In the genomic region with DNA sequence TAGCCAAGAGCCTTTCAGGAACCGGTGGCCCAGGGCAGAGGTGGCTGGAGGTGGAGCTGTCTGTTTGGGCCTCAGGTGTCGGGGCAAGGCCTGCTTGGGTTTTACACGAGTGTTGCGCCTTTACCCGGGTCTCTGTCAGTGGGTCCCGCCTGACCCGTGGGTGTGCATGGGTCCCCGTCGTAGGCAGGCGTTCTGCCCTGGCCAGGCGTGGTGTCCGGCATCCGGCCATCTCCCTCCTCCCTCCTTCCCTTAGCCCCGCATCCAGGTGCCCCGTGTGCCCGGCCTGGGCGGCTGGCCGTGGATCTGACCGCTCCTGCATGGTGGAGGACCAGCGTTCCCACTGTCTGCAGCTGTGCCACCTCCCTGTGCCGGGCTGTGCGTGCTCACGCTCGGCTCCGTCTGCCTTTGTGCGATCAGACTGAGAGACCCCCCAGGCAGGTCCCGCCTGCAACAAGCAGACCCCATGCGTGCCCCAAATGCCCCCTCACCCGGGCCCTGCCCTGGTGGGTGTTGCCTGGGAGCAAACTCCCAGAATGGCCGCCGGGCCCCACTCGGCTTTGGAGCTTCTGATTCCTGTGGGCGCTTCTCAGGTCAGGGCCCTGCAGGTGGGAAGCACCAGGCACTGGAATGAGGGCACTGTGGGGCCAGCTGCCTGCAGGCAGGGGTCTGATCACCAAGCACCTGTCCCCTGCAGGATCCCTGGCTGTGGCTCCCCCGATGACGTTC, we compare ENCODE assay signal across 16 cellular contexts. TPM values are rescaled to one million over a fixed set of nuclear protein-coding genes. Genes with fewer than 3 reads are reported as not detected.
A peak's percentile ranks its signal among the peaks of the same experiment; 100 is the strongest.
DNase-seq lines count a peak whose midpoint lies in the region; FAIRE-seq and TF ChIP-seq lines count a peak whose summit lies in the region.
"Had no signal": no experiment of that assay in that cellular context is flagged by ENCODE, and none has a peak within 500 bp of the region (broad histone marks: within the 10 kb centered on the region; RNA-seq: fewer than 3 reads in every experiment).

No MANE protein-coding gene starts in this region.

- TF ChIP-seq POLR2A in transverse colon (IDR thresholded peaks at IDR 0.05): no peak
- TF ChIP-seq POLR2A in prostate gland (IDR thresholded peaks at IDR 0.05): no peak

- TF ChIP-seq EP300 in transverse colon (IDR thresholded peaks at IDR 0.05; ENCODE audit: low read depth): no peak

- DNase-seq in activated CD4-positive, alpha-beta memory T cell treated with anti-CD3 and anti-CD28 coated beads for 36 hours: peak; percentile 9
- DNase-seq in activated CD4-positive, alpha-beta memory T cell treated with anti-CD3 and anti-CD28 coated beads, Interleukin-2, amount 10 ng/mL, durations not matched to agents 7 days and 5 days: no peak
- DNase-seq in SJCRH30 (peak in 1 of 2 experiments; percentile 53), iPS-NIHi7 (ENCODE audit: extremely low spot score) (peak; percentile 7), transverse colon (peak; percentile 6), prostate gland (ENCODE audit: low spot score) (no peak), KG1 (lab: John Stamatoyannopoulos, UW) (no peak), urothelium cell line (ENCODE audit: low spot score) (no peak)
- DNase-seq: 8988T; stimulated activated CD4-positive, alpha-beta T cell treated with anti-CD3 and anti-CD28 coated beads, Interleukin-4, amount 100 ng/mL, for 24 hours had no signal

- H3K4me1 ChIP-seq in SJCRH30 (peaks cover 14% of the 10 kb centered on the region), transverse colon (peaks cover under 1 to 21% (median 14%) of the 10 kb centered on the region in 4 donors), prostate gland (replicated peaks) (no peaks in the 10 kb centered on the region)
- H3K4me1 ChIP-seq: SJSA1 had no signal

- no peaks in the 10 kb centered on the region for H3K36me3 Mint-ChIP-seq in activated CD4-positive, alpha-beta memory T cell treated with anti-CD3 and anti-CD28 coated beads for 36 hours
- no peaks in the 10 kb centered on the region for H3K36me3 Mint-ChIP-seq in activated CD4-positive, alpha-beta memory T cell treated with anti-CD3 and anti-CD28 coated beads, Interleukin-2, amount 10 ng/mL, durations not matched to agents 7 days and 5 days (ENCODE audit: low read depth)

- no peak overlapping the region for H3K4me3 Mint-ChIP-seq in activated CD4-positive, alpha-beta memory T cell treated with anti-CD3 and anti-CD28 coated beads for 36 hours
- no peak overlapping the region for H3K4me3 Mint-ChIP-seq in activated CD4-positive, alpha-beta memory T cell treated with anti-CD3 and anti-CD28 coated beads, Interleukin-2, amount 10 ng/mL, durations not matched to agents 7 days and 5 days
- H3K4me3 Mint-ChIP-seq: nephron had no signal

- H3K27me3 Mint-ChIP-seq in activated CD4-positive, alpha-beta memory T cell treated with anti-CD3 and anti-CD28 coated beads for 36 hours: peaks cover 2% of the 10 kb centered on the region
- peaks cover 2% of the 10 kb centered on the region for H3K27me3 Mint-ChIP-seq in activated CD4-positive, alpha-beta memory T cell treated with anti-CD3 and anti-CD28 coated beads, Interleukin-2, amount 10 ng/mL, durations not matched to agents 7 days and 5 days

- H3K27ac ChIP-seq in SJCRH30 (peak overlapping the region; percentile 30; the same call in 1 of the 2 replicates), transverse colon (no peak overlapping the region), prostate gland (no peak overlapping the region)
- H3K27ac ChIP-seq: SJSA1, VCaP had no signal

- H3K4me3 ChIP-seq in SJCRH30 (peak overlapping the region; percentile 2; the same call in 1 of the 2 replicates), transverse colon (no peak overlapping the region), prostate gland (no peak overlapping the region)
- H3K4me3 ChIP-seq: SJSA1 had no signal

- H3K27ac Mint-ChIP-seq in activated CD4-positive, alpha-beta memory T cell treated with anti-CD3 and anti-CD28 coated beads for 36 hours: no peak overlapping the region
- H3K27ac Mint-ChIP-seq in activated CD4-positive, alpha-beta memory T cell treated with anti-CD3 and anti-CD28 coated beads, Interleukin-2, amount 10 ng/mL, durations not matched to agents 7 days and 5 days: no peak overlapping the region
- H3K27ac Mint-ChIP-seq: nephron had no signal

- 87% methylated on average over 35 of the region's 35 CpGs; no CpG with 5 or more reads in 1 of the 2 donors for WGBS in transverse colon (ENCODE audit: low coverage in 1 of 2), 2 donors
- 92% methylated on average over 35 of the region's 35 CpGs for WGBS in prostate gland

- intact Hi-C loops in activated CD4-positive, alpha-beta memory T cell treated with anti-CD3 and anti-CD28 coated beads for 36 hours (cut with micrococcal nuclease): no loop called here
- intact Hi-C loops in transverse colon (cut with DNase I; ENCODE audit: low total_unique reads) (no loop called here), prostate gland (cut with DNase I) (no loop called here)

- H3K27me3 ChIP-seq in SJCRH30 (0 out of 2 replicates have a peak, but pooled peaks cover 7% of the 10 kb centered on the region), transverse colon (no peaks in the 10 kb centered on the region), prostate gland (replicated peaks; ENCODE audit: insufficient read depth) (no peaks in the 10 kb centered on the region)

- TF ChIP-seq CTCF in transverse colon (IDR thresholded peaks at IDR 0.05) (no peak), prostate gland (IDR thresholded peaks at IDR 0.05) (no peak)

- H3K9me3 Mint-ChIP-seq in activated CD4-positive, alpha-beta memory T cell treated with anti-CD3 and anti-CD28 coated beads for 36 hours: no peaks in the 10 kb centered on the region
- no peaks in the 10 kb centered on the region for H3K9me3 Mint-ChIP-seq in activated CD4-positive, alpha-beta memory T cell treated with anti-CD3 and anti-CD28 coated beads, Interleukin-2, amount 10 ng/mL, durations not matched to agents 7 days and 5 days
- H3K9me3 Mint-ChIP-seq: nephron had no signal

- POLR2A ChIA-PET in activated CD4-positive, alpha-beta memory T cell treated with anti-CD3 and anti-CD28 coated beads for 36 hours (lab: Charles Lee): no interaction called here
- POLR2A ChIA-PET in activated CD4-positive, alpha-beta memory T cell treated with anti-CD3 and anti-CD28 coated beads, Interleukin-2, amount 10 ng/mL, durations not matched to agents 7 days and 5 days (lab: Charles Lee): no interaction called here

- H3K36me3 ChIP-seq in SJCRH30: no peaks in the 10 kb centered on the region
- H3K36me3 ChIP-seq in transverse colon: no peaks in the 10 kb centered on the region
- no peaks in the 10 kb centered on the region for H3K36me3 ChIP-seq in prostate gland
- H3K36me3 ChIP-seq: SJSA1 had no signal

- in situ Hi-C loops in transverse colon (cut with MboI; ENCODE audit: low pct_ligation_motif_present in 1 of 4, low pct_unique_long_range_greater_than_20kb in 1 of 4, low sequenced_read_pairs in 3 of 4): no loop called here

- CTCF ChIA-PET in activated CD4-positive, alpha-beta memory T cell treated with anti-CD3 and anti-CD28 coated beads for 36 hours (lab: Charles Lee): interaction anchor here (0.6 kb wide), 1 partner anchor 66 kb away, joined by 4 read pairs; no protein-coding TSS in a partner anchor
- CTCF ChIA-PET in activated CD4-positive, alpha-beta memory T cell treated with anti-CD3 and anti-CD28 coated beads, Interleukin-2, amount 10 ng/mL, durations not matched to agents 7 days and 5 days (lab: Charles Lee): no interaction called here

- no peak for FAIRE-seq in urothelium cell line (lab: Jason Lieb, UNC)

- H3K4me1 Mint-ChIP-seq in activated CD4-positive, alpha-beta memory T cell treated with anti-CD3 and anti-CD28 coated beads for 36 hours (ENCODE audit: low read depth): peaks cover 9% of the 10 kb centered on the region
- peaks cover 5% of the 10 kb centered on the region for H3K4me1 Mint-ChIP-seq in activated CD4-positive, alpha-beta memory T cell treated with anti-CD3 and anti-CD28 coated beads, Interleukin-2, amount 10 ng/mL, durations not matched to agents 7 days and 5 days

- H3K9me3 ChIP-seq in SJCRH30 (replicated peaks): no peaks in the 10 kb centered on the region
- no peaks in the 10 kb centered on the region for H3K9me3 ChIP-seq in transverse colon
- H3K9me3 ChIP-seq in prostate gland: no peaks in the 10 kb centered on the region
- H3K9me3 ChIP-seq: SJSA1 had no signal

RNA-seq across cellular contexts. Expression of gene NEU4, which starts 4.2 kb away (rescaled TPM):
- under 1 TPM; 0.31 to 0.36 TPM for total RNA-seq in activated CD4-positive, alpha-beta memory T cell treated with anti-CD3 and anti-CD28 coated beads for 36 hours
- total RNA-seq in activated CD4-positive, alpha-beta memory T cell treated with anti-CD3 and anti-CD28 coated beads, Interleukin-2, amount 10 ng/mL, durations not matched to agents 7 days and 5 days: under 1 TPM; 0.38 to 0.43 TPM
- total RNA-seq in SJCRH30 (2014; rRNA removed; shearing (Covaris generic)): 6.8 and 7.5 TPM in 2 replicates
- total RNA-seq in transverse colon (100 to 1,000 TPM in 2 of 4 donors, 10 to 100 TPM in 2; 58.1 to 195 (median 93.9) TPM), prostate gland (under 1 TPM in 1 of 2 donors, not detected in 1; 0.62 TPM)
- total RNA-seq: epithelial cell of proximal tubule, sciatic nerve, SJSA1 had no signal

RNA-seq across cellular contexts. Expression of gene GAL3ST2, which starts 36.6 kb away (rescaled TPM):
- total RNA-seq in activated CD4-positive, alpha-beta memory T cell treated with anti-CD3 and anti-CD28 coated beads for 36 hours: under 1 TPM; 0.65 to 0.93 TPM
- total RNA-seq in activated CD4-positive, alpha-beta memory T cell treated with anti-CD3 and anti-CD28 coated beads, Interleukin-2, amount 10 ng/mL, durations not matched to agents 7 days and 5 days: under 1 TPM; 0.23 to 0.58 TPM
- total RNA-seq in SJCRH30 (2014; rRNA removed; shearing (Covaris generic)): not detected in 2 replicates
- total RNA-seq in transverse colon (100 to 1,000 TPM in 1 of 4 donors, 10 to 100 TPM in 3; 50.8 to 364 (median 76.0) TPM), prostate gland (1 to 10 TPM in 1 of 2 donors, not detected in 1; 2.4 TPM)
- total RNA-seq: epithelial cell of proximal tubule, sciatic nerve, SJSA1 had no signal

RNA-seq across cellular contexts. Expression of gene PDCD1, which starts 45.5 kb away (rescaled TPM):
- 10 to 100 TPM; 47.4 to 47.6 TPM for total RNA-seq in activated CD4-positive, alpha-beta memory T cell treated with anti-CD3 and anti-CD28 coated beads for 36 hours
- total RNA-seq in activated CD4-positive, alpha-beta memory T cell treated with anti-CD3 and anti-CD28 coated beads, Interleukin-2, amount 10 ng/mL, durations not matched to agents 7 days and 5 days: 10 to 100 TPM; 17.2 to 17.9 TPM
- 0.08 and 0.28 TPM in 2 replicates for total RNA-seq in SJCRH30 (2014; rRNA removed; shearing (Covaris generic))
- total RNA-seq in transverse colon (under 1 TPM in 2 of 4 donors, not detected in 2; 0.55 to 0.64 TPM), prostate gland (under 1 TPM; 0.27 to 0.80 TPM)
- total RNA-seq: cerebellum, SJSA1 had no signal

RNA-seq across cellular contexts. Expression of gene RTP5, which starts 56.3 kb away (rescaled TPM):
- total RNA-seq in activated CD4-positive, alpha-beta memory T cell treated with anti-CD3 and anti-CD28 coated beads for 36 hours: under 1 TPM; 0.10 to 0.12 TPM
- total RNA-seq in activated CD4-positive, alpha-beta memory T cell treated with anti-CD3 and anti-CD28 coated beads, Interleukin-2, amount 10 ng/mL, durations not matched to agents 7 days and 5 days: under 1 TPM in 1 of 2 experiments, not detected in 1; 0.13 TPM
- not detected in 2 replicates for total RNA-seq in SJCRH30 (2014; rRNA removed; shearing (Covaris generic))
- under 1 TPM in 1 of 4 donors, not detected in 3; 0.16 TPM for total RNA-seq in transverse colon
- total RNA-seq in prostate gland: under 1 TPM; 0.14 to 0.28 TPM
- total RNA-seq: epithelial cell of proximal tubule, sciatic nerve, SJSA1 had no signal

Comparison
In these comparisons a context has a peak if more than half of its experiments do, and no peak if none do; other contexts are left out.
1. DNase-seq: peak in activated CD4-positive, alpha-beta memory T cell treated with anti-CD3 and anti-CD28 coated beads for 36 hours (single experiment), iPS-NIHi7 (single experiment) and transverse colon (single experiment); none in activated CD4-positive, alpha-beta memory T cell treated with anti-CD3 and anti-CD28 coated beads, Interleukin-2, amount 10 ng/mL, durations not matched to agents 7 days and 5 days (single experiment), prostate gland (single experiment), KG1 (single experiment) and urothelium cell line (single experiment).
2. RNA of gene GAL3ST2, which starts 36.6 kb away (total RNA-seq): 50.8 to 364 TPM in transverse colon; 2.4 TPM in prostate gland, 0.65 to 0.93 TPM in activated CD4-positive, alpha-beta memory T cell treated with anti-CD3 and anti-CD28 coated beads for 36 hours, 0.23 to 0.58 TPM in activated CD4-positive, alpha-beta memory T cell treated with anti-CD3 and anti-CD28 coated beads, Interleukin-2, amount 10 ng/mL, durations not matched to agents 7 days and 5 days and not detected in SJCRH30; every median in the first group is over 10 times any median in the second.
3. RNA of gene PDCD1, which starts 45.5 kb away (total RNA-seq): 47.4 to 47.6 TPM in activated CD4-positive, alpha-beta memory T cell treated with anti-CD3 and anti-CD28 coated beads for 36 hours and 17.2 to 17.9 TPM in activated CD4-positive, alpha-beta memory T cell treated with anti-CD3 and anti-CD28 coated beads, Interleukin-2, amount 10 ng/mL, durations not matched to agents 7 days and 5 days; 0.27 to 0.80 TPM in prostate gland, 0.55 to 0.64 TPM in transverse colon and 0.08 to 0.28 TPM in SJCRH30; every median in the first group is over 10 times any median in the second.